In the genomic region with DNA sequence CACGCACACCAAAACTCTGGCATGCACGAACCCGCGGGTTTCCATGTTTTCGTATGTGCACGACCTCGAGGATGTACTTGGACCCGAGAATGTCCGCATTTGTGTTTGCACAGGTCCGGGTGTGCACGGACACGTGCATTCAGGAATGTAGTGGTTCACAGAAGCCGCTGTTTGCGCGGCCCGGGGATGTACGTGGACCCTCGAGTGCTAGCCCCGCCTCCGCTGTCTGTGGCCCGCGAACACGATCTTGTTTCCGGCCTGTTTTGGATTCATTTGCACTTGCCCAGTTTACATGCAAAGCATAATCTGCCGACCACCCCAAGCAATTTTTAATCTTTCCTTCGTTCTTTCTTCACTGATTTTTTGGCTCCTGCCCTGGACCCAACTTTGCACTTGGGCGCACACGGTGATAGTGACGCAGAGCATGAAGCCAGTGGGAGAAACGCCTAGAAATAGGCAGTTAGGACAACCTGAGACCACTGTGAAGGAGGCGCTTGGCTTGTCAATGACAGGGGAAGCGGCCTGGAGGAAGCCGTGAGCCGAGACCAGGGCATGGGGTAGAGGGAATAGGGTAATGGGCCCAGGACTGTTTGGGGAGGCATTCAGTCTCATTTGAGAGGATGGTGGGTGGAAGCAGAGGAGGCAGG, we compare ENCODE assay signal across 8 cellular contexts. TPM values are rescaled to one million over a fixed set of nuclear protein-coding genes. Genes with fewer than 3 reads are reported as not detected.
A peak's percentile ranks its signal among the peaks of the same experiment; 100 is the strongest.
DNase-seq lines count a peak whose midpoint lies in the region; ATAC-seq and TF ChIP-seq lines count a peak whose summit lies in the region.

No MANE protein-coding gene starts in this region.

- H3K27ac Mint-ChIP-seq in T-helper 17 cell (peak overlapping the region; percentile 82), glutamatergic neuron (ENCODE audit: unreplicated experiment) (peak overlapping the region; percentile 56)

- H3K36me3 ChIP-seq in skeletal muscle satellite cell (ENCODE audit: insufficient read depth, low read length): no peaks in the 10 kb centered on the region

- no peak for TF ChIP-seq CTCF in glutamatergic neuron (IDR thresholded peaks at IDR 0.05; ENCODE audit: partially characterized antibody, unreplicated experiment)

- peaks cover 33% of the 10 kb centered on the region for H3K4me1 ChIP-seq in skeletal muscle satellite cell (ENCODE audit: control insufficient read depth, insufficient read depth, low read length)

- H3K9me3 ChIP-seq in T-helper 17 cell (ENCODE audit: control insufficient read depth, low read length, poor library complexity, severe bottlenecking): no peaks in the 10 kb centered on the region
- no peaks in the 10 kb centered on the region for H3K9me3 ChIP-seq in skeletal muscle satellite cell (replicated peaks; ENCODE audit: low read length)

- ATAC-seq in GM18499 (IDR thresholded peaks at IDR 0.05; ENCODE audit: insufficient read depth, unreplicated experiment): peak; percentile 11
- no peak for ATAC-seq in T-helper 17 cell
- no peak for ATAC-seq in GM18505 (IDR thresholded peaks at IDR 0.05; ENCODE audit: unreplicated experiment)
- ATAC-seq in GM19467 (IDR thresholded peaks at IDR 0.05; ENCODE audit: unreplicated experiment): no peak
- no peak for ATAC-seq in GM19463 (IDR thresholded peaks at IDR 0.05; ENCODE audit: unreplicated experiment)

- DNase-seq in T-helper 17 cell (no peak), glutamatergic neuron (no peak), KG1 (lab: John Stamatoyannopoulos, UW) (no peak)

- peak overlapping the region; percentile 82 for H3K4me2 ChIP-seq in skeletal muscle satellite cell (ENCODE audit: low read length)

- H3K4me3 ChIP-seq in skeletal muscle satellite cell (ENCODE audit: low read length): peak overlapping the region; percentile 67

- H3K4me3 Mint-ChIP-seq in T-helper 17 cell (peak overlapping the region; percentile 56), glutamatergic neuron (ENCODE audit: unreplicated experiment) (peak overlapping the region; percentile 74)

- no peak for TF ChIP-seq POLR2A in GM18505 (IDR thresholded peaks at IDR 0.05; ENCODE audit: borderline replicate concordance, extremely low read depth, insufficient read depth, insufficient read length)

- H3K36me3 Mint-ChIP-seq in T-helper 17 cell (ENCODE audit: low read depth) (no peaks in the 10 kb centered on the region), glutamatergic neuron (ENCODE audit: unreplicated experiment) (peaks cover 5% of the 10 kb centered on the region)

- H3K27me3 ChIP-seq in skeletal muscle satellite cell (ENCODE audit: control insufficient read depth, insufficient read depth, low read length): no peaks in the 10 kb centered on the region

- H3K4me1 Mint-ChIP-seq in T-helper 17 cell (peaks cover 3% of the 10 kb centered on the region), glutamatergic neuron (ENCODE audit: low read depth, unreplicated experiment) (peaks cover 28% of the 10 kb centered on the region)

- peak overlapping the region; percentile 40 for H3K9ac ChIP-seq in skeletal muscle satellite cell (ENCODE audit: low read depth, low read length)

- H3K9me3 Mint-ChIP-seq in glutamatergic neuron (ENCODE audit: unreplicated experiment): peaks cover 9% of the 10 kb centered on the region

- no peaks in the 10 kb centered on the region for H3K27me3 Mint-ChIP-seq in T-helper 17 cell
- H3K27me3 Mint-ChIP-seq in glutamatergic neuron (ENCODE audit: unreplicated experiment): peaks cover 5% of the 10 kb centered on the region

RNA-seq across cellular contexts. Expression of a gene that starts 45.4 kb away (rescaled TPM):
- 1,000 to 10,000 TPM; 1,121 to 1,256 TPM for total RNA-seq in T-helper 17 cell
- total RNA-seq in glutamatergic neuron (ENCODE audit: unreplicated experiment): 948 TPM
- 761 and 825 TPM in 2 replicates for total RNA-seq in skeletal muscle satellite cell (2012; rRNA removed)
